ENCODE assay signal across 8 cellular contexts in the genomic region with DNA sequence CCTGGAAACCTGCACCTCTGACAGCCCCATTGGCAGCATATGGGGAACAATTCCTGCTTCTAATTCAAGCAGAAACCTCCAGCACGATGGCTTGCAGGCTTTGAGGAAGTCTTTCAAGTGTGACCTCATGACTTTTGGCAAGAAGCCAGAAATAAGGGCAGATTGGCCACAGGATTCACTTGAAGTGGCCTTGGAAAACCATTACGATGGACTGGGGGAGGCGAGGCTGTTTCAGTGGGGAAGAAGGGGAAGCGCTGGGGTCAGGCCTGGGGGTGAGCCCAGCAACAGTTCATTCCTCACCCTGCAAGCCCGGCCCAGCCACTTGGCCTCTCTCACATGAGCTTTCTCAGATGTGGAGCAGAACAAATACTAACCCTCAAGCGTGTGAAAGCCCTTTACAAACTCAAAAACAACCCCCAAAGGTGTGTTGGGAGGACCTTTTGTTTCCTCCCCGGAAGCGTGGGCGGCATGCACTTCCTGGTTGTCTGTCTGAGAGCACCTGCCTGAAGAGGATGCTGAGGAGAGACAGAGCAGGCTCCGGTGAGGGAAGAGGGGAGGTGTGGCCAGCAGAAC. TPM values are rescaled to one million over a fixed set of nuclear protein-coding genes. Genes with fewer than 3 reads are reported as not detected.
DNase-seq lines count a peak whose midpoint lies in the region; ATAC-seq and TF ChIP-seq lines count a peak whose summit lies in the region.

No MANE protein-coding gene starts in this region.

- POLR2A ChIA-PET in activated CD4-positive, alpha-beta T cell treated with anti-CD3 and anti-CD28 coated beads for 36 hours (lab: Charles Lee): interaction anchor here (0.7 to 1.0 kb wide), 4 partner anchors 12 to 27 kb away, joined by 3 read pairs; no protein-coding TSS in a partner anchor

- peak; percentile 80 for ATAC-seq in GM19351 (IDR thresholded peaks at IDR 0.05; ENCODE audit: unreplicated experiment)
- ATAC-seq in activated CD4-positive, alpha-beta T cell treated with anti-CD3 and anti-CD28 coated beads for 36 hours: peak; percentile 86

- peaks cover 10% of the 10 kb centered on the region for H3K4me1 ChIP-seq in BE2C

- intact Hi-C loops in activated CD4-positive, alpha-beta T cell treated with anti-CD3 and anti-CD28 coated beads for 36 hours (cut with DNase I, micrococcal nuclease): loop anchor here (1.0 to 2.0 kb wide), 3 partner anchors 19 to 53 kb away; no protein-coding TSS in a partner anchor

- H3K9me3 ChIP-seq in BE2C: no peaks in the 10 kb centered on the region; the same call in 1 of the 2 replicates

- H3K36me3 ChIP-seq in BE2C: no peaks in the 10 kb centered on the region

- peaks cover 2% of the 10 kb centered on the region for H3K9me3 Mint-ChIP-seq in activated CD4-positive, alpha-beta T cell treated with anti-CD3 and anti-CD28 coated beads for 36 hours (ENCODE audit: low read depth)

- no peak overlapping the region for H3K4me3 ChIP-seq in BE2C (ENCODE audit: low read depth, low read length)

- peaks cover 6% of the 10 kb centered on the region for H3K36me3 Mint-ChIP-seq in activated CD4-positive, alpha-beta T cell treated with anti-CD3 and anti-CD28 coated beads for 36 hours (ENCODE audit: low read depth)

- DNase-seq in BE2C (peak; percentile 30), NCI-H2029 (lab: John Stamatoyannopoulos, UW) (peak; percentile 93), dermis microvascular lymphatic vessel endothelial cell (ENCODE audit: low read depth in 2 of 2) (peak; percentile 54 to 89), myocyte (ENCODE audit: low read depth) (peak; percentile 43), NCI-H1694 treated with DMSO at 0.1 percent for 48 hours (lab: John Stamatoyannopoulos, UW) (no peak)
- peak; percentile 96 for DNase-seq in activated CD4-positive, alpha-beta T cell treated with anti-CD3 and anti-CD28 coated beads for 36 hours
- peak; percentile 82 to 96 (median 94) for DNase-seq in stimulated activated naive CD4-positive, alpha-beta T cell (lab: John Stamatoyannopoulos, UW)

- peak overlapping the region; percentile 81 for H3K4me3 Mint-ChIP-seq in activated CD4-positive, alpha-beta T cell treated with anti-CD3 and anti-CD28 coated beads for 36 hours

- peak overlapping the region; percentile 93 for H3K27ac Mint-ChIP-seq in activated CD4-positive, alpha-beta T cell treated with anti-CD3 and anti-CD28 coated beads for 36 hours

- CTCF ChIA-PET in activated CD4-positive, alpha-beta T cell treated with anti-CD3 and anti-CD28 coated beads for 36 hours (lab: Charles Lee): interaction anchor here (0.6 to 1.8 kb wide), 7 partner anchors 12 to 107 kb away, joined by 3 to 8 read pairs (median 4); no protein-coding TSS in a partner anchor

- no peaks in the 10 kb centered on the region for H3K27me3 ChIP-seq in BE2C

- TF ChIP-seq CTCF in BE2C (IDR thresholded peaks at IDR 0.05; ENCODE audit: low read depth, low read length): no peak

- no peaks in the 10 kb centered on the region for H3K27me3 Mint-ChIP-seq in activated CD4-positive, alpha-beta T cell treated with anti-CD3 and anti-CD28 coated beads for 36 hours

- H3K4me1 Mint-ChIP-seq in activated CD4-positive, alpha-beta T cell treated with anti-CD3 and anti-CD28 coated beads for 36 hours: peaks cover 49% of the 10 kb centered on the region

RNA-seq across cellular contexts. Expression of gene EEIG1, which starts 26.9 kb away (rescaled TPM):
- 30.7 TPM for polyA plus RNA-seq in BE2C (2012; ENCODE audit: insufficient read depth, insufficient read length, low read depth)
- 10 to 100 TPM; 56.2 to 58.4 TPM for total RNA-seq in activated CD4-positive, alpha-beta T cell treated with anti-CD3 and anti-CD28 coated beads for 36 hours
- 15.0 and 60.1 TPM in 2 replicates for total RNA-seq in dermis microvascular lymphatic vessel endothelial cell
- total RNA-seq in myocyte: 4.8 and 6.7 TPM in 2 replicates
- polyA plus RNA-seq in myocyte (2012): 32.8 TPM

RNA-seq across cellular contexts. Expression of gene NAIF1, which starts 59.5 kb away (rescaled TPM):
- 10.3 TPM for polyA plus RNA-seq in BE2C (2012; ENCODE audit: insufficient read depth, insufficient read length, low read depth)
- 10 to 100 TPM; 11.3 to 13.7 TPM for total RNA-seq in activated CD4-positive, alpha-beta T cell treated with anti-CD3 and anti-CD28 coated beads for 36 hours
- total RNA-seq in dermis microvascular lymphatic vessel endothelial cell (9.1 and 10.2 TPM in 2 replicates), myocyte (9.9 and 12.3 TPM in 2 replicates)
- polyA plus RNA-seq in myocyte (2012): 11.2 TPM
